In the genomic region with DNA sequence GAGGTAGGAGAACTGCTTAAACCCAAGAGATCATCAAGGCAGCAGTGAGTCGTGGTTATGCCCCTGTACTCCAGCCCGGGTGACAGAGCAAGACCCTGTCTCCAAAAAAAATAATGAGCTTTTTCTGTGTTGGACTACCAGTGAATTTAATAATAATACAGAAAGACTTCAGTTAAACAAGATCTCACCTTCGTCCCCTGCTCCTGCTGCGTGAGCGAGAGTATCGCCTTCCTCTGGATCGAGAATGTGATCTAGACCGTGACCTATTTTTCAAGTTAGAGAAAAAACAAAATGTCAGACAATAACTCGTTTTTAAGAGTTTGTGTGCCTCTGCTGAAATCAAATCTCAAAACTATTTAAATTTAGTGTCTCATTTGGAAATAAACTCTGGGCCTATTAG, we compare ENCODE assay signal across 11 cellular contexts. TPM values are rescaled to one million over a fixed set of nuclear protein-coding genes. Genes with fewer than 3 reads are reported as not detected.
DNase-seq lines count a peak whose midpoint lies in the region; ATAC-seq lines count a peak whose summit lies in the region.
"Had no signal": no experiment of that assay in that cellular context is flagged by ENCODE, and none has a peak within 500 bp of the region (broad histone marks: within the 10 kb centered on the region; RNA-seq: fewer than 3 reads in every experiment).

No MANE protein-coding gene starts in this region.

- peak overlapping the region; percentile 87 for H3K4me3 ChIP-seq in ACC112 (ENCODE audit: low read depth, low read length)
- H3K4me3 ChIP-seq in GM23248: no peak overlapping the region
- H3K4me3 ChIP-seq in mesenchymal stem cell (ENCODE audit: insufficient read depth in 1 of 2, low read depth in 1 of 2, low read length in 2 of 2): no peak overlapping the region

- peaks cover 53% of the 10 kb centered on the region for H3K4me1 ChIP-seq in ACC112 (ENCODE audit: control insufficient read depth, insufficient read depth, low read length, unreplicated experiment)
- H3K4me1 ChIP-seq in GM23248 (ENCODE audit: insufficient read depth): peaks cover 9% of the 10 kb centered on the region
- H3K4me1 ChIP-seq in mesenchymal stem cell (ENCODE audit: control insufficient read depth, insufficient read depth, low read depth, low read length): peaks cover 9% of the 10 kb centered on the region

- no peak for DNase-seq in GM23248
- DNase-seq in activated CD8-positive, alpha-beta T cell treated with anti-CD3 and anti-CD28 coated beads, Interleukin-2, amount 10 ng/mL, durations not matched to agents 7 days and 5 days: no peak
- DNase-seq in mesenchymal stem cell: no peak
- DNase-seq in COR-L47 (lab: John Stamatoyannopoulos, UW): no peak
- DNase-seq: activated CD8-positive, alpha-beta memory T cell treated with anti-CD3 and anti-CD28 coated beads, Interleukin-2, amount 50 U/mL, for 4 hours; dermis blood vessel endothelial cell; NCI-H510A had no signal

- H4K20me1 ChIP-seq in GM23248 (ENCODE audit: insufficient read depth): peaks cover 9% of the 10 kb centered on the region; the same call in 1 of the 2 replicates

- no peak overlapping the region for H4K8ac ChIP-seq in mesenchymal stem cell (ENCODE audit: low read length)

- no peak overlapping the region for H3K14ac ChIP-seq in mesenchymal stem cell (ENCODE audit: low read length in 2 of 2)

- POLR2A ChIA-PET in activated CD8-positive, alpha-beta T cell treated with anti-CD3 and anti-CD28 coated beads, Interleukin-2, amount 10 ng/mL, durations not matched to agents 7 days and 5 days (lab: Charles Lee): interaction anchor here (1.3 to 6.4 kb wide), 4 partner anchors 10 to 191 kb away, joined by 3 to 85 read pairs (median 33); a partner anchor contains a TSS

- no peak overlapping the region for H3K23ac ChIP-seq in mesenchymal stem cell (ENCODE audit: low read length in 2 of 2)

- H3K18ac ChIP-seq in mesenchymal stem cell (ENCODE audit: low read depth in 1 of 2, low read length in 2 of 2): no peak overlapping the region

- H3K9me3 ChIP-seq in GM23248 (ENCODE audit: low read depth) (no peaks in the 10 kb centered on the region), mesenchymal stem cell (ENCODE audit: control insufficient read depth, low read length) (no peaks in the 10 kb centered on the region)

- no peaks in the 10 kb centered on the region for H3K27me3 Mint-ChIP-seq in activated CD8-positive, alpha-beta T cell treated with anti-CD3 and anti-CD28 coated beads, Interleukin-2, amount 10 ng/mL, durations not matched to agents 7 days and 5 days (ENCODE audit: low read depth)

- H3K79me2 ChIP-seq in ACC112 (ENCODE audit: control insufficient read depth, insufficient read depth, low read length, unreplicated experiment) (peaks cover 75% of the 10 kb centered on the region), GM23248 (ENCODE audit: insufficient read depth) (peaks cover 76% of the 10 kb centered on the region)

- H3K9me2 ChIP-seq in GM23248 (ENCODE audit: insufficient read depth): no peaks in the 10 kb centered on the region

- H4K91ac ChIP-seq in mesenchymal stem cell (ENCODE audit: low read length): no peak overlapping the region

- H3K4me1 Mint-ChIP-seq in activated CD8-positive, alpha-beta T cell treated with anti-CD3 and anti-CD28 coated beads, Interleukin-2, amount 10 ng/mL, durations not matched to agents 7 days and 5 days (ENCODE audit: low read depth): peaks cover 66% of the 10 kb centered on the region

- H2BK15ac ChIP-seq in mesenchymal stem cell (ENCODE audit: low read depth, poor library complexity, severe bottlenecking): no peak overlapping the region

- H3F3A ChIP-seq in GM23248 (ENCODE audit: insufficient read depth): peaks cover 54% of the 10 kb centered on the region

- H3K27ac ChIP-seq in ACC112 (ENCODE audit: low read depth, low read length) (no peak overlapping the region), GM23248 (no peak overlapping the region), mesenchymal stem cell (ENCODE audit: low read length, poor library complexity, severe bottlenecking) (no peak overlapping the region)

- peaks cover 73% of the 10 kb centered on the region for H3K36me3 Mint-ChIP-seq in activated CD8-positive, alpha-beta T cell treated with anti-CD3 and anti-CD28 coated beads, Interleukin-2, amount 10 ng/mL, durations not matched to agents 7 days and 5 days (ENCODE audit: low read depth)

- H3K36me3 ChIP-seq in ACC112 (ENCODE audit: insufficient read depth, low read length): peaks cover 62% of the 10 kb centered on the region
- H3K36me3 ChIP-seq in GM23248 (ENCODE audit: low read depth): peaks cover 60% of the 10 kb centered on the region
- peaks cover 13 to 66% of the 10 kb centered on the region in 2 experiments for H3K36me3 ChIP-seq in mesenchymal stem cell (ENCODE audit: control insufficient read depth in 1 of 2, insufficient read depth in 2 of 2, low read depth in 1 of 2, low read length in 2 of 2)

- H2BK120ac ChIP-seq in mesenchymal stem cell (ENCODE audit: low read depth, low read length): no peak overlapping the region

- no peak overlapping the region for H2BK5ac ChIP-seq in mesenchymal stem cell (ENCODE audit: low read depth, low read length, poor library complexity, severe bottlenecking)

- no peaks in the 10 kb centered on the region for H3K9me3 Mint-ChIP-seq in activated CD8-positive, alpha-beta T cell treated with anti-CD3 and anti-CD28 coated beads, Interleukin-2, amount 10 ng/mL, durations not matched to agents 7 days and 5 days (ENCODE audit: insufficient read depth)

- CTCF ChIA-PET in activated CD8-positive, alpha-beta T cell treated with anti-CD3 and anti-CD28 coated beads, Interleukin-2, amount 10 ng/mL, durations not matched to agents 7 days and 5 days (lab: Charles Lee): interaction anchor here (1.0 to 1.2 kb wide), 3 partner anchors 23 to 481 kb away, joined by 3 read pairs; no protein-coding TSS in a partner anchor

- H3K9ac ChIP-seq in GM23248: 0 out of 2 replicates have a peak overlapping the region, but pooled peaks have one; percentile 97
- peak overlapping the region; percentile 100 for H3K9ac ChIP-seq in mesenchymal stem cell (ENCODE audit: low read length)

- H3K27ac Mint-ChIP-seq in activated CD8-positive, alpha-beta T cell treated with anti-CD3 and anti-CD28 coated beads, Interleukin-2, amount 10 ng/mL, durations not matched to agents 7 days and 5 days: peak overlapping the region; percentile 67

- peak overlapping the region; percentile 93 for H3K4me3 Mint-ChIP-seq in activated CD8-positive, alpha-beta T cell treated with anti-CD3 and anti-CD28 coated beads, Interleukin-2, amount 10 ng/mL, durations not matched to agents 7 days and 5 days

- no peak overlapping the region for H2BK12ac ChIP-seq in mesenchymal stem cell (ENCODE audit: low read length in 2 of 2)

- no peak for ATAC-seq in activated CD8-positive, alpha-beta T cell treated with anti-CD3 and anti-CD28 coated beads, Interleukin-2, amount 10 ng/mL, durations not matched to agents 7 days and 5 days
- no peak for ATAC-seq in esophagus mucosa
- no peak for ATAC-seq in HG03565 (IDR thresholded peaks at IDR 0.05; ENCODE audit: unreplicated experiment)
- ATAC-seq in GM19023 (IDR thresholded peaks at IDR 0.05; ENCODE audit: unreplicated experiment): no peak

- in situ Hi-C loops in GM23248 (cut with MboI): no loop called here

- no peak overlapping the region for H3K4ac ChIP-seq in mesenchymal stem cell (ENCODE audit: low read depth in 1 of 2, low read length in 2 of 2)

- H3K27me3 ChIP-seq in ACC112 (ENCODE audit: insufficient read depth, low read length): no peaks in the 10 kb centered on the region
- no peaks in the 10 kb centered on the region for H3K27me3 ChIP-seq in GM23248 (replicated peaks; ENCODE audit: insufficient read depth)
- H3K27me3 ChIP-seq in mesenchymal stem cell (ENCODE audit: control insufficient read depth in 1 of 2, insufficient read depth in 1 of 2, low read length in 2 of 2): no peaks in the 10 kb centered on the region

- H3K4me2 ChIP-seq in GM23248 (ENCODE audit: unreplicated experiment) (peak overlapping the region; percentile 96), mesenchymal stem cell (ENCODE audit: low read length, poor library complexity, severe bottlenecking) (no peak overlapping the region)

- H3K79me1 ChIP-seq in mesenchymal stem cell (replicated peaks; ENCODE audit: low read length, poor library complexity, severe bottlenecking): no peaks in the 10 kb centered on the region

- H2AFZ ChIP-seq in ACC112 (ENCODE audit: low read length, unreplicated experiment): no peak overlapping the region
- no peak overlapping the region for H2AFZ ChIP-seq in GM23248
- H2AFZ ChIP-seq in mesenchymal stem cell (ENCODE audit: low read depth, low read length): no peak overlapping the region

- WGBS in GM23248 (ENCODE audit: low coverage in 1 of 2, low lambda C conversion rate in 2 of 2, missing lambda C conversion rate in 2 of 2), 2 experiments: 88 to 92% methylated on average over 9 of the region's 9 CpGs
- 99% methylated on average over 7 of the region's 9 CpGs for WGBS in mesenchymal stem cell

- H2AK5ac ChIP-seq in mesenchymal stem cell (ENCODE audit: low read length, severe bottlenecking): no peak overlapping the region

RNA-seq across cellular contexts. Expression of a gene that starts 2.8 kb away (rescaled TPM):
- 86.5 and 95.0 TPM in 2 replicates for total RNA-seq in GM23248 (2014; rRNA removed; shearing (Covaris generic))
- 156 TPM in 2 replicates for polyA plus RNA-seq in GM23248 (2016; fragmentation: Nextera tagmentation; extraction: Ambion mirVana)
- 100 to 1,000 TPM; 348 to 356 TPM for total RNA-seq in activated CD8-positive, alpha-beta T cell treated with anti-CD3 and anti-CD28 coated beads, Interleukin-2, amount 10 ng/mL, durations not matched to agents 7 days and 5 days
- 99.0 TPM for polyA plus RNA-seq in mesenchymal stem cell (2013, experiment 1 of 2)
- polyA plus RNA-seq in mesenchymal stem cell (2013, experiment 2 of 2): 108 TPM
- total RNA-seq in esophagus mucosa: 96.2 TPM

RNA-seq across cellular contexts. Expression of a gene that starts 29.6 kb away (rescaled TPM):
- total RNA-seq in GM23248 (2014; rRNA removed; shearing (Covaris generic)): 5.2 and 15.3 TPM in 2 replicates
- 14.9 and 15.3 TPM in 2 replicates for polyA plus RNA-seq in GM23248 (2016; fragmentation: Nextera tagmentation; extraction: Ambion mirVana)
- total RNA-seq in activated CD8-positive, alpha-beta T cell treated with anti-CD3 and anti-CD28 coated beads, Interleukin-2, amount 10 ng/mL, durations not matched to agents 7 days and 5 days: 10 to 100 TPM; 20.6 to 21.0 TPM
- polyA plus RNA-seq in mesenchymal stem cell (2013, experiment 1 of 2): 7.1 TPM
- 7.4 TPM for polyA plus RNA-seq in mesenchymal stem cell (2013, experiment 2 of 2)
- 7.9 TPM for total RNA-seq in esophagus mucosa
